Comparison of ENCODE assay signal across 28 cellular contexts in genomic region chr7:2775376-2775775, GRCh38.
DNase-seq lines count a peak whose midpoint lies in the region; ATAC-seq, FAIRE-seq and TF ChIP-seq lines count a peak whose summit lies in the region.
"Had no signal": no experiment of that assay in that cellular context is flagged by ENCODE, and none has a peak within 500 bp of the region (broad histone marks: within the 10 kb centered on the region; RNA-seq: fewer than 3 reads in every experiment).

No MANE protein-coding gene starts in this region.

- peak overlapping the region; percentile 1 for H3K27ac Mint-ChIP-seq in activated CD8-positive, alpha-beta T cell treated with anti-CD3 and anti-CD28 coated beads for 36 hours
- H3K27ac Mint-ChIP-seq in activated CD8-positive, alpha-beta T cell treated with anti-CD3 and anti-CD28 coated beads, Interleukin-2, amount 10 ng/mL, durations not matched to agents 7 days and 5 days, result no peak overlapping the region
- H3K27ac Mint-ChIP-seq: activated naive CD4-positive, alpha-beta T cell treated with anti-CD3 and anti-CD28 coated beads, Interleukin-2, amount 50 U/mL, for 24 hours; T-helper 1 cell treated with Interleukin-12 subunit alpha and Interleukin-12 subunit beta and Interleukin-4 antibody, amounts not matched to agents 30 μg/mL and 1 μg/mL, for 36 hours had no signal

- H3K4me3 Mint-ChIP-seq in activated CD8-positive, alpha-beta T cell treated with anti-CD3 and anti-CD28 coated beads for 36 hours, result no peak overlapping the region
- no peak overlapping the region for H3K4me3 Mint-ChIP-seq in activated CD8-positive, alpha-beta T cell treated with anti-CD3 and anti-CD28 coated beads, Interleukin-2, amount 10 ng/mL, durations not matched to agents 7 days and 5 days
- H3K4me3 Mint-ChIP-seq: activated naive CD4-positive, alpha-beta T cell treated with anti-CD3 and anti-CD28 coated beads, Interleukin-2, amount 50 U/mL, for 24 hours; T-helper 1 cell treated with Interleukin-12 subunit alpha and Interleukin-12 subunit beta and Interleukin-4 antibody, amounts not matched to agents 30 μg/mL and 1 μg/mL, for 36 hours had no signal

- peaks cover 42% of the 10 kb centered on the region for H3K4me1 Mint-ChIP-seq in activated CD8-positive, alpha-beta T cell treated with anti-CD3 and anti-CD28 coated beads for 36 hours (ENCODE audit: low read depth)
- peaks cover 10% of the 10 kb centered on the region for H3K4me1 Mint-ChIP-seq in activated CD8-positive, alpha-beta T cell treated with anti-CD3 and anti-CD28 coated beads, Interleukin-2, amount 10 ng/mL, durations not matched to agents 7 days and 5 days (ENCODE audit: low read depth)

- no peak for DNase-seq in activated CD8-positive, alpha-beta T cell treated with anti-CD3 and anti-CD28 coated beads for 36 hours
- no peak for DNase-seq in activated CD8-positive, alpha-beta T cell treated with anti-CD3 and anti-CD28 coated beads, Interleukin-2, amount 10 ng/mL, durations not matched to agents 7 days and 5 days
- DNase-seq in caudate nucleus (lab: John Stamatoyannopoulos, UW) (peak in 13 of 61 donors; percentile 12 to 55 (median 34)), substantia nigra (lab: John Stamatoyannopoulos, UW) (peak in 14 of 49 donors; percentile 16 to 54 (median 38)), small intestine (no peak)
- DNase-seq: activated CD4-positive, alpha-beta T cell treated with anti-CD3 and anti-CD28 coated beads, Interleukin-2, amount 50 U/mL, for 4 hours; activated T-cell treated with anti-CD3 and anti-CD28 coated beads for 4 hours; AML-193; COR-L47; DMS79 treated with DMSO at 0.1 percent for 48 hours; NCI-H2081 treated with DMSO at 0.1 percent for 48 hours; NCI-H446 treated with DMSO at 0.1 percent for 48 hours; Peyer's patch; psoas muscle; stimulated activated CD4-positive, alpha-beta T cell treated with anti-CD3 and anti-CD28 coated beads, Interleukin-2, amount 100 ng/mL, for 48 hours; stimulated activated naive CD8-positive, alpha-beta T cell treated with anti-CD3 and anti-CD28 coated beads, Interleukin-15, Interleukin-2, amounts not matched to agents 100 U/mL and 50 U/mL, for 24 hours; upper lobe of left lung had no signal

- CTCF ChIA-PET in activated CD8-positive, alpha-beta T cell treated with anti-CD3 and anti-CD28 coated beads for 36 hours (lab: Charles Lee), result no interaction called here
- CTCF ChIA-PET in activated CD8-positive, alpha-beta T cell treated with anti-CD3 and anti-CD28 coated beads, Interleukin-2, amount 10 ng/mL, durations not matched to agents 7 days and 5 days (lab: Charles Lee), result no interaction called here

- H3K9me3 ChIP-seq in muscle layer of colon (ENCODE audit: low read length) (no peaks in the 10 kb centered on the region), small intestine (ENCODE audit: control insufficient read depth, low read depth) (no peaks in the 10 kb centered on the region)
- H3K9me3 ChIP-seq: Peyer's patch, psoas muscle, SJCRH30, upper lobe of left lung had no signal

- no peak for FAIRE-seq in small intestine (lab: Jason Lieb, UNC)
- FAIRE-seq: astrocyte, GM12878 had no signal

- H3K9ac ChIP-seq in muscle layer of colon (ENCODE audit: low read length), result peak overlapping the region; percentile 49

- H3K27me3 ChIP-seq in muscle layer of colon (ENCODE audit: control insufficient read depth in 1 of 2, insufficient read depth in 2 of 2, low read length in 2 of 2), result no peaks in the 10 kb centered on the region
- no peaks in the 10 kb centered on the region for H3K27me3 ChIP-seq in small intestine (ENCODE audit: control insufficient read depth in 2 of 2, insufficient read depth in 2 of 2, low read length in 2 of 2)
- H3K27me3 ChIP-seq: Peyer's patch, SJCRH30, upper lobe of left lung had no signal

- H3K36me3 ChIP-seq in muscle layer of colon (ENCODE audit: insufficient read depth, low read length) (no peaks in the 10 kb centered on the region), small intestine (ENCODE audit: control insufficient read depth in 2 of 2, insufficient read depth in 2 of 2, low read length in 2 of 2) (no peaks in the 10 kb centered on the region)
- H3K36me3 ChIP-seq: Peyer's patch, upper lobe of left lung had no signal

- no peak for TF ChIP-seq CTCF in activated CD8-positive, alpha-beta T cell treated with anti-CD3 and anti-CD28 coated beads for 36 hours (IDR thresholded peaks at IDR 0.05)

- H3K4me3 ChIP-seq in muscle layer of colon (ENCODE audit: low read depth in 1 of 2, low read length in 2 of 2), result no peak overlapping the region
- no peak overlapping the region for H3K4me3 ChIP-seq in small intestine (ENCODE audit: low read depth in 1 of 2, low read length in 2 of 2)
- H3K4me3 ChIP-seq: GM12878, Peyer's patch, psoas muscle, SJCRH30, smooth muscle cell, upper lobe of left lung had no signal

- peak overlapping the region; percentile 76 for H3K27ac ChIP-seq in caudate nucleus (ENCODE audit: low read depth, low read length)
- peak overlapping the region; percentile 55 for H3K27ac ChIP-seq in muscle layer of colon (ENCODE audit: low read depth, low read length)
- H3K27ac ChIP-seq in substantia nigra (ENCODE audit: low read depth, low read length, poor library complexity, severe bottlenecking), result peak overlapping the region; percentile 55
- no peak overlapping the region for H3K27ac ChIP-seq in small intestine (ENCODE audit: low read depth in 1 of 2, low read length in 1 of 2)
- H3K27ac ChIP-seq: Peyer's patch, psoas muscle, SJCRH30, upper lobe of left lung had no signal

- POLR2A ChIA-PET in activated CD8-positive, alpha-beta T cell treated with anti-CD3 and anti-CD28 coated beads for 36 hours (lab: Charles Lee), result interaction anchor here (0.6 to 0.7 kb wide), 2 partner anchors 62 to 70 kb away, joined by 3 read pairs; no protein-coding TSS in a partner anchor
- POLR2A ChIA-PET in activated CD8-positive, alpha-beta T cell treated with anti-CD3 and anti-CD28 coated beads, Interleukin-2, amount 10 ng/mL, durations not matched to agents 7 days and 5 days (lab: Charles Lee), result interaction anchor here (0.5 kb wide), 1 partner anchor 187 kb away, joined by 3 read pairs; no protein-coding TSS in a partner anchor

- no peaks in the 10 kb centered on the region for H3K9me3 Mint-ChIP-seq in activated CD8-positive, alpha-beta T cell treated with anti-CD3 and anti-CD28 coated beads for 36 hours
- H3K9me3 Mint-ChIP-seq in activated CD8-positive, alpha-beta T cell treated with anti-CD3 and anti-CD28 coated beads, Interleukin-2, amount 10 ng/mL, durations not matched to agents 7 days and 5 days (ENCODE audit: insufficient read depth), result peaks cover 4% of the 10 kb centered on the region
- H3K9me3 Mint-ChIP-seq: activated naive CD4-positive, alpha-beta T cell treated with anti-CD3 and anti-CD28 coated beads, Interleukin-2, amount 50 U/mL, for 24 hours; T-helper 1 cell treated with Interleukin-12 subunit alpha and Interleukin-12 subunit beta and Interleukin-4 antibody, amounts not matched to agents 30 μg/mL and 1 μg/mL, for 36 hours had no signal

- no peaks in the 10 kb centered on the region for H3K27me3 Mint-ChIP-seq in activated CD8-positive, alpha-beta T cell treated with anti-CD3 and anti-CD28 coated beads for 36 hours
- no peaks in the 10 kb centered on the region for H3K27me3 Mint-ChIP-seq in activated CD8-positive, alpha-beta T cell treated with anti-CD3 and anti-CD28 coated beads, Interleukin-2, amount 10 ng/mL, durations not matched to agents 7 days and 5 days (ENCODE audit: low read depth)
- H3K27me3 Mint-ChIP-seq: activated naive CD4-positive, alpha-beta T cell treated with anti-CD3 and anti-CD28 coated beads, Interleukin-2, amount 50 U/mL, for 24 hours had no signal

- peaks cover 32% of the 10 kb centered on the region for H3K4me1 ChIP-seq in muscle layer of colon (ENCODE audit: insufficient read depth, low read length)
- no peaks in the 10 kb centered on the region for H3K4me1 ChIP-seq in small intestine (ENCODE audit: control insufficient read depth in 2 of 2, insufficient read depth in 1 of 2, low read depth in 1 of 2, low read length in 1 of 2)
- H3K4me1 ChIP-seq: Peyer's patch, psoas muscle, SJCRH30 had no signal

- peaks cover 19% of the 10 kb centered on the region for H3K36me3 Mint-ChIP-seq in activated CD8-positive, alpha-beta T cell treated with anti-CD3 and anti-CD28 coated beads for 36 hours (ENCODE audit: low read depth)
- peaks cover 12% of the 10 kb centered on the region for H3K36me3 Mint-ChIP-seq in activated CD8-positive, alpha-beta T cell treated with anti-CD3 and anti-CD28 coated beads, Interleukin-2, amount 10 ng/mL, durations not matched to agents 7 days and 5 days (ENCODE audit: low read depth)

- no peak for ATAC-seq in activated CD8-positive, alpha-beta T cell treated with anti-CD3 and anti-CD28 coated beads for 36 hours
- no peak for ATAC-seq in activated CD8-positive, alpha-beta T cell treated with anti-CD3 and anti-CD28 coated beads, Interleukin-2, amount 10 ng/mL, durations not matched to agents 7 days and 5 days
- ATAC-seq in GM21360 (IDR thresholded peaks at IDR 0.05; ENCODE audit: unreplicated experiment) (no peak), GM21737 (IDR thresholded peaks at IDR 0.05; ENCODE audit: unreplicated experiment) (no peak)
- ATAC-seq: GM12878; HCT116; left lobe of liver; psoas muscle; stimulated activated naive CD8-positive, alpha-beta T cell treated with anti-CD3 and anti-CD28 coated beads, Interleukin-15, Interleukin-2, amounts not matched to agents 100 U/mL and 50 U/mL, for 24 hours had no signal

- intact Hi-C loops in activated CD8-positive, alpha-beta T cell treated with anti-CD3 and anti-CD28 coated beads for 36 hours (cut with micrococcal nuclease), result no loop called here

- 89 to 93% (median 91%) methylated on average over 14 of the region's 14 CpGs for WGBS in small intestine, 3 donors

Comparison
In these comparisons a context has a peak if more than half of its experiments do, and no peak if none do; other contexts are left out.
1. H3K27ac ChIP-seq: peak in caudate nucleus (single experiment), muscle layer of colon (single experiment) and substantia nigra (single experiment); none in small intestine (0 of 2).